In the genomic region with DNA sequence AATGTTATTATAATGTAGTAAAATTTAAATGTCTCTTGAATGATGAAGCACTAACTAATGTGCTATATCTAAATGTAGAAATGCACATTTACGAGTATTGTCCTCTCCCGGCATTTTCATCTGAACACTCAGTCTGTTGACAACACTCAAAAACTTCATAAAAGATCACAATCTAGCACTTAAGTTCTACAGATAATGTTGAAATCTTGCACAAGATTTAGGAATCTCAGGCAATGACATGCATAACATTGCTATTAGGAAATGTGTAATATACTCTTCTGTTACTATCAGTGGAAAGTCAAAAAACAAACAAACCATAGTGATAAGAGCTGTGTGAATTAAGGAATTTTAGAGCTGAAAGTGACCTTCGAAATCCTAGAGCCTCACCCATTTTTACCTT, we compare ENCODE assay signal across 1 cellular context.
TF ChIP-seq lines count a peak whose summit lies in the region.

No MANE protein-coding gene starts in this region.

TF ChIP-seq in HepG2, 621 proteins besides CTCF, POLR2A, EP300 and RAD21 (continues in another document):
- TF ChIP-seq ZGPAT (CRISPR knock-in tag; IDR thresholded peaks at IDR 0.05) (0 out of 2 replicates have a peak, but pooled peaks have one; percentile 30), ESRRA (CRISPR knock-in tag; IDR thresholded peaks at IDR 0.05; ENCODE audit: low read depth) (no peak), ARID3A (IDR thresholded peaks at IDR 0.05; ENCODE audit: low read depth, low read length) (peak; percentile 81), SOX6 (IDR thresholded peaks at IDR 0.05) (no peak), SOX6 (CRISPR knock-in tag; IDR thresholded peaks at IDR 0.05) (peak; percentile 46; the same call in 1 of the 2 replicates), GATA4 (IDR thresholded peaks at IDR 0.05; ENCODE audit: borderline replicate concordance, low read depth) (peak; percentile 71; the same call in 1 of the 2 replicates), NR2F6 (IDR thresholded peaks at IDR 0.05) (no peak), NR2F6 (CRISPR knock-in tag; IDR thresholded peaks at IDR 0.05) (0 out of 2 replicates have a peak, but pooled peaks have one; percentile 18), FOXA1 (IDR thresholded peaks at IDR 0.05) (no peak), FOXA1 (CRISPR knock-in tag; IDR thresholded peaks at IDR 0.05) (peak; percentile 61), HHEX (CRISPR knock-in tag; IDR thresholded peaks at IDR 0.05) (peak; percentile 55; the same call in 1 of the 2 replicates), ONECUT2 (CRISPR knock-in tag; IDR thresholded peaks at IDR 0.05) (no peak), GATAD2A (CRISPR knock-in tag; IDR thresholded peaks at IDR 0.05) (peak; percentile 66), BCL6 (CRISPR knock-in tag; IDR thresholded peaks at IDR 0.05) (peak; percentile 97), HDAC2 (CRISPR knock-in tag; IDR thresholded peaks at IDR 0.05) (peak; percentile 41; the same call in 1 of the 2 replicates), ZSCAN22 (CRISPR knock-in tag; IDR thresholded peaks at IDR 0.05) (no peak), KDM5B (CRISPR knock-in tag; IDR thresholded peaks at IDR 0.05; ENCODE audit: borderline replicate concordance) (no peak), NFIC (IDR thresholded peaks at IDR 0.05; ENCODE audit: low read length) (0 out of 2 replicates have a peak, but pooled peaks have one; percentile 28), NCOR1 (IDR thresholded peaks at IDR 0.05; ENCODE audit: borderline replicate concordance, low read length) (peak; percentile 67; the same call in 1 of the 2 replicates), RERE (CRISPR knock-in tag; IDR thresholded peaks at IDR 0.05; ENCODE audit: low read depth) (peak; percentile 69), ZNF496 (CRISPR knock-in tag; IDR thresholded peaks at IDR 0.05; ENCODE audit: insufficient replicate concordance) (no peak), CEBPB (IDR thresholded peaks at IDR 0.05; ENCODE audit: borderline replicate concordance, low read depth, low read length) (peak; percentile 93), TBX3 (IDR thresholded peaks at IDR 0.05; ENCODE audit: borderline replicate concordance) (0 out of 2 replicates have a peak, but pooled peaks have one; percentile 12), RARA (CRISPR knock-in tag; IDR thresholded peaks at IDR 0.05) (peak; percentile 31; the same call in 1 of the 2 replicates), FOXA3 (CRISPR knock-in tag; IDR thresholded peaks at IDR 0.05) (peak; percentile 36; the same call in 1 of the 2 replicates), ZNF138 (CRISPR knock-in tag; IDR thresholded peaks at IDR 0.05; ENCODE audit: low read depth) (no peak), HMG20A (CRISPR knock-in tag; IDR thresholded peaks at IDR 0.05; ENCODE audit: borderline replicate concordance) (peak; percentile 73; the same call in 1 of the 2 replicates), SAP130 (CRISPR knock-in tag; IDR thresholded peaks at IDR 0.05; ENCODE audit: low read depth) (peak; percentile 20; the same call in 1 of the 2 replicates), SOX13 (IDR thresholded peaks at IDR 0.05) (no peak), SOX13 (CRISPR knock-in tag; conservative IDR thresholded peaks at IDR 0.05 in 1 of 2, IDR thresholded peaks at IDR 0.05 in 1 of 2) (peak in 1 of 2 experiments; percentile 35; a peak in 1 of 4 replicates), SATB2 (CRISPR knock-in tag; IDR thresholded peaks at IDR 0.05) (no peak), FOXC1 (CRISPR knock-in tag; IDR thresholded peaks at IDR 0.05; ENCODE audit: borderline replicate concordance) (no peak), NCOA2 (CRISPR knock-in tag; IDR thresholded peaks at IDR 0.05) (peak; percentile 68; the same call in 1 of the 2 replicates), GZF1 (CRISPR knock-in tag; IDR thresholded peaks at IDR 0.05) (no peak), ZNF609 (CRISPR knock-in tag; IDR thresholded peaks at IDR 0.05; ENCODE audit: borderline replicate concordance) (peak; percentile 41; the same call in 1 of the 2 replicates), CEBPG (CRISPR knock-in tag; IDR thresholded peaks at IDR 0.05) (peak; percentile 74), SIX1 (CRISPR knock-in tag; IDR thresholded peaks at IDR 0.05; ENCODE audit: borderline replicate concordance) (peak; percentile 54; the same call in 1 of the 2 replicates), ZNF619 (CRISPR knock-in tag; IDR thresholded peaks at IDR 0.05) (no peak), NR2C2 (CRISPR knock-in tag; IDR thresholded peaks at IDR 0.05; ENCODE audit: borderline replicate concordance) (peak; percentile 24; the same call in 1 of the 2 replicates), ZFP37 (CRISPR knock-in tag; IDR thresholded peaks at IDR 0.05; ENCODE audit: borderline replicate concordance) (no peak), ARID4A (CRISPR knock-in tag; IDR thresholded peaks at IDR 0.05; ENCODE audit: borderline replicate concordance) (0 out of 2 replicates have a peak, but pooled peaks have one; percentile 3), HMG20B (CRISPR knock-in tag; conservative IDR thresholded peaks at IDR 0.05) (peak; percentile 70)
- TF ChIP-seq, protein P1, sequence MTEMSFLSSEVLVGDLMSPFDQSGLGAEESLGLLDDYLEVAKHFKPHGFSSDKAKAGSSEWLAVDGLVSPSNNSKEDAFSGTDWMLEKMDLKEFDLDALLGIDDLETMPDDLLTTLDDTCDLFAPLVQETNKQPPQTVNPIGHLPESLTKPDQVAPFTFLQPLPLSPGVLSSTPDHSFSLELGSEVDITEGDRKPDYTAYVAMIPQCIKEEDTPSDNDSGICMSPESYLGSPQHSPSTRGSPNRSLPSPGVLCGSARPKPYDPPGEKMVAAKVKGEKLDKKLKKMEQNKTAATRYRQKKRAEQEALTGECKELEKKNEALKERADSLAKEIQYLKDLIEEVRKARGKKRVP (CRISPR knock-in tag; IDR thresholded peaks at IDR 0.05), result peak in 1 of 2 experiments; percentile 78; a peak in 2 of 4 replicates
